In genomic region chr3:52028572-52028971, GRCh38 we compare ENCODE assay signal across 14 cellular contexts. TPM values are rescaled to one million over a fixed set of nuclear protein-coding genes. Genes with fewer than 3 reads are reported as not detected.
DNase-seq lines count a peak whose midpoint lies in the region; ATAC-seq and TF ChIP-seq lines count a peak whose summit lies in the region.
"Had no signal": no experiment of that assay in that cellular context is flagged by ENCODE, and none has a peak within 500 bp of the region (broad histone marks: within the 10 kb centered on the region; RNA-seq: fewer than 3 reads in every experiment).

No MANE protein-coding gene starts in this region.

- DNase-seq in EH (ENCODE audit: low read depth), result peak; percentile 41
- no peak for DNase-seq in RWPE2 (ENCODE audit: low spot score)
- no peak for DNase-seq in foreskin keratinocyte
- DNase-seq in posterior cingulate gyrus, result peak; percentile 63 to 97 (median 84)
- DNase-seq in T-helper 1 cell, result no peak
- no peak for DNase-seq in SJCRH30
- no peak for DNase-seq in brain microvascular endothelial cell
- DNase-seq: CD4-positive, alpha-beta T cell; GF-D8; Karpas-422; mesendoderm; ovary; stimulated activated naive CD8-positive, alpha-beta T cell treated with anti-CD3 and anti-CD28 coated beads, Interleukin-15, amount 100 ng/mL, for 72 hours had no signal

- no peaks in the 10 kb centered on the region for H3K27me3 ChIP-seq in RWPE2 (ENCODE audit: insufficient read depth, poor library complexity, severe bottlenecking)
- H3K27me3 ChIP-seq in foreskin keratinocyte, result no peaks in the 10 kb centered on the region
- no peaks in the 10 kb centered on the region for H3K27me3 ChIP-seq in SJCRH30
- no peaks in the 10 kb centered on the region for H3K27me3 ChIP-seq in brain microvascular endothelial cell (replicated peaks)
- H3K27me3 ChIP-seq: ovary had no signal

- TF ChIP-seq CTCF in RWPE2 (IDR thresholded peaks at IDR 0.05; ENCODE audit: poor library complexity, severe bottlenecking), result no peak
- no peak for TF ChIP-seq CTCF in foreskin keratinocyte (conservative IDR thresholded peaks at IDR 0.05)
- no peak for TF ChIP-seq CTCF in brain microvascular endothelial cell (IDR thresholded peaks at IDR 0.05; ENCODE audit: low read depth, low read length, missing control alignments)

- no peaks in the 10 kb centered on the region for H3K4me1 ChIP-seq in RWPE2 (ENCODE audit: insufficient read depth, poor library complexity, severe bottlenecking)
- peaks cover 11% of the 10 kb centered on the region for H3K4me1 ChIP-seq in foreskin keratinocyte
- peaks cover 13% of the 10 kb centered on the region for H3K4me1 ChIP-seq in SJCRH30

- 0 out of 3 replicates have a peak, but pooled peaks have one; percentile 40 for ATAC-seq in RWPE2 (ENCODE audit: low read depth)
- ATAC-seq in foreskin keratinocyte, result peak; percentile 27
- ATAC-seq in GM21576 (IDR thresholded peaks at IDR 0.05; ENCODE audit: unreplicated experiment), result no peak
- ATAC-seq: stimulated activated naive CD8-positive, alpha-beta T cell treated with anti-CD3 and anti-CD28 coated beads, Interleukin-15, amount 100 ng/mL, for 72 hours had no signal

- H3K36me3 ChIP-seq in RWPE2 (ENCODE audit: low read depth) (no peaks in the 10 kb centered on the region), SJCRH30 (no peaks in the 10 kb centered on the region), brain microvascular endothelial cell (replicated peaks) (no peaks in the 10 kb centered on the region)
- H3K36me3 ChIP-seq: ovary had no signal

- H3K27ac ChIP-seq in RWPE2 (ENCODE audit: poor library complexity, severe bottlenecking) (no peak overlapping the region), foreskin keratinocyte (no peak overlapping the region), SJCRH30 (no peak overlapping the region), brain microvascular endothelial cell (no peak overlapping the region)
- H3K27ac ChIP-seq: ovary had no signal

- no peaks in the 10 kb centered on the region for H3K9me3 ChIP-seq in RWPE2 (ENCODE audit: severe bottlenecking)
- H3K9me3 ChIP-seq in SJCRH30 (replicated peaks), result no peaks in the 10 kb centered on the region
- H3K9me3 ChIP-seq: ovary had no signal

- H3K4me3 ChIP-seq in RWPE2 (ENCODE audit: severe bottlenecking), result no peak overlapping the region
- H3K4me3 ChIP-seq in SJCRH30, result no peak overlapping the region
- no peak overlapping the region for H3K4me3 ChIP-seq in brain microvascular endothelial cell (ENCODE audit: low read depth, low read length)
- H3K4me3 ChIP-seq: ovary had no signal

- in situ Hi-C loops in brain microvascular endothelial cell (cut with HindIII; ENCODE audit: low pct_ligation_motif_present, low sequenced_read_pairs), result no loop called here

- intact Hi-C loops in posterior cingulate gyrus (cut with DNase I), result no loop called here

RNA-seq across cellular contexts. Expression of gene DUSP7, which starts 27.8 kb away (rescaled TPM):
- total RNA-seq in foreskin keratinocyte, result 119 and 131 TPM in 2 replicates
- 107 and 117 TPM in 2 replicates for polyA plus RNA-seq in foreskin keratinocyte
- 9.1 and 9.6 TPM in 2 replicates for total RNA-seq in SJCRH30 (2014; rRNA removed; shearing (Covaris generic))

RNA-seq across cellular contexts. Expression of gene RPL29, which starts 32.9 kb away (rescaled TPM):
- total RNA-seq in foreskin keratinocyte, result 1,319 and 1,629 TPM in 2 replicates
- 2,404 and 2,789 TPM in 2 replicates for polyA plus RNA-seq in foreskin keratinocyte
- 1,784 and 1,861 TPM in 2 replicates for total RNA-seq in SJCRH30 (2014; rRNA removed; shearing (Covaris generic))

RNA-seq across cellular contexts. Expression of gene ACY1, which starts 45.2 kb away (rescaled TPM):
- 62.3 and 69.9 TPM in 2 replicates for total RNA-seq in foreskin keratinocyte
- 62.5 and 73.2 TPM in 2 replicates for polyA plus RNA-seq in foreskin keratinocyte
- 24.5 and 26.2 TPM in 2 replicates for total RNA-seq in SJCRH30 (2014; rRNA removed; shearing (Covaris generic))

RNA-seq across cellular contexts. Expression of gene ABHD14A, which starts 53.7 kb away (rescaled TPM):
- total RNA-seq in foreskin keratinocyte, result 4.9 and 5.6 TPM in 2 replicates
- 8.9 and 9.5 TPM in 2 replicates for polyA plus RNA-seq in foreskin keratinocyte
- total RNA-seq in SJCRH30 (2014; rRNA removed; shearing (Covaris generic)), result 9.6 and 10.8 TPM in 2 replicates

RNA-seq across cellular contexts. Expression of gene ABHD14B, which starts 54.7 kb away (rescaled TPM):
- total RNA-seq in foreskin keratinocyte, result 23.0 and 25.8 TPM in 2 replicates
- polyA plus RNA-seq in foreskin keratinocyte, result 30.5 and 33.6 TPM in 2 replicates
- 11.2 and 13.0 TPM in 2 replicates for total RNA-seq in SJCRH30 (2014; rRNA removed; shearing (Covaris generic))

Comparison
In these comparisons a context has a peak if more than half of its experiments do, and no peak if none do; other contexts are left out.
1. DNase-seq: peak in EH (single experiment) and posterior cingulate gyrus (10 of 10); none in RWPE2 (single experiment), foreskin keratinocyte (0 of 2), T-helper 1 cell (0 of 5), SJCRH30 (0 of 2) and brain microvascular endothelial cell (single experiment).
2. RNA of gene DUSP7, which starts 27.8 kb away (total RNA-seq): 119 to 131 TPM in foreskin keratinocyte; 9.1 to 9.6 TPM in SJCRH30; every median in the first group is over 10 times any median in the second.